In the genomic region with DNA sequence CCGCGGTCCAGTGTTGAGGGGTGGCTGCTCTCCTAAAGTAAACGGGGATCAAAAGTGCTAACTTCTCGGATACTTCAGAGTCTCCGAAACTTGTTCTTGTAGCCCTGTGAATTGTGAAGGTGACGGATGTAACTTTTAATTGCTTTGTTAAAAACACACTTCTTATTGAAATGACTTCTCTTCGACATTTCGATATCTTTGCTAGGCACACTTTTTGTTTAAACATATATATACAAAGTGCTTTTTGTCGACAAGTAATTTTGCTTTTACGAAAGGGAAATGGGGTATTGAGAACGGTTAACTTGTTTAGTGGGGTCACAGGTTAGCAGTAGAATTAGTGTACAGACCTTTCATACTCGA, we compare ENCODE assay signal across 8 cellular contexts. TPM values are rescaled to one million over a fixed set of nuclear protein-coding genes. Genes with fewer than 3 reads are reported as not detected.
DNase-seq lines count a peak whose midpoint lies in the region; ATAC-seq and TF ChIP-seq lines count a peak whose summit lies in the region.

No MANE protein-coding gene starts in this region.

- H3K27me3 ChIP-seq in A673 (replicated peaks; ENCODE audit: insufficient read depth, low read depth, low read length, poor library complexity): no peaks in the 10 kb centered on the region
- H3K27me3 ChIP-seq in H7 (ENCODE audit: control insufficient read depth, insufficient read depth, low read length): no peaks in the 10 kb centered on the region; the same call in 1 of the 2 replicates
- H3K27me3 ChIP-seq in adipocyte (replicated peaks; ENCODE audit: control insufficient read depth, insufficient read depth, low read length): no peaks in the 10 kb centered on the region
- no peaks in the 10 kb centered on the region for H3K27me3 ChIP-seq in layer of hippocampus (ENCODE audit: control insufficient read depth, insufficient read depth, low read length)
- no peaks in the 10 kb centered on the region for H3K27me3 ChIP-seq in thymus (ENCODE audit: control insufficient read depth, insufficient read depth)

- no peak for TF ChIP-seq CTCF in A673 (conservative IDR thresholded peaks at IDR 0.05; ENCODE audit: low read depth, low read length)

- POLR2A ChIA-PET in A673 (lab: Charles Lee; ENCODE audit: low non-redundant PET): no interaction called here

- ATAC-seq in GM18520 (IDR thresholded peaks at IDR 0.05; ENCODE audit: unreplicated experiment): no peak

- 2% methylated on average over 12 of the region's 12 CpGs for WGBS in thymus

- CTCF ChIA-PET in A673 (lab: Charles Lee): no interaction called here

- H3K4me3 ChIP-seq in A673 (ENCODE audit: low read depth, low read length, poor library complexity, severe bottlenecking): peak overlapping the region; percentile 81
- H3K4me3 ChIP-seq in H7 (ENCODE audit: insufficient read depth, low read depth, low read length): peak overlapping the region; percentile 79
- peak overlapping the region; percentile 84 for H3K4me3 ChIP-seq in adipocyte (ENCODE audit: low read length)
- peak overlapping the region; percentile 58 for H3K4me3 ChIP-seq in thymus (ENCODE audit: low read length)

- DNase-seq in A673 (ENCODE audit: low spot score): no peak
- DNase-seq in H7: no peak
- peak; percentile 22 for DNase-seq in adipocyte (ENCODE audit: low read depth)
- DNase-seq in COR-L47 (lab: John Stamatoyannopoulos, UW): no peak
- no peak for DNase-seq in SHP77 treated with DMSO at 0.1 percent for 48 hours (lab: John Stamatoyannopoulos, UW)

- H3K9me3 ChIP-seq in A673 (ENCODE audit: low read depth, low read length, poor library complexity, severe bottlenecking) (no peaks in the 10 kb centered on the region), adipocyte (ENCODE audit: control insufficient read depth, low read length) (no peaks in the 10 kb centered on the region), thymus (ENCODE audit: control insufficient read depth) (no peaks in the 10 kb centered on the region)

- peak overlapping the region; percentile 90 for H3K9ac ChIP-seq in adipocyte (ENCODE audit: low read length)

- BruUV-seq in A673 (replicated peaks; lab: Mats Ljungman, UMichigan): no TSS peak

- H3K27ac ChIP-seq in A673 (ENCODE audit: low read depth, low read length, poor library complexity, severe bottlenecking) (peak overlapping the region; percentile 87), layer of hippocampus (ENCODE audit: low read depth, low read length) (peak overlapping the region; percentile 87), thymus (ENCODE audit: low read depth) (peak overlapping the region; percentile 94)

- H3K4me1 ChIP-seq in A673 (ENCODE audit: insufficient read depth, low read length, poor library complexity, severe bottlenecking) (no peaks in the 10 kb centered on the region), adipocyte (ENCODE audit: control insufficient read depth, insufficient read depth, low read length) (peaks cover 23% of the 10 kb centered on the region), thymus (ENCODE audit: control insufficient read depth, insufficient read depth, low read length) (peaks cover 4% of the 10 kb centered on the region)

- no peaks in the 10 kb centered on the region for H3K36me3 ChIP-seq in A673 (ENCODE audit: insufficient read depth, low read length, poor library complexity, severe bottlenecking)
- no peaks in the 10 kb centered on the region for H3K36me3 ChIP-seq in H7 (replicated peaks; ENCODE audit: control insufficient read depth, insufficient read depth, low read length)
- H3K36me3 ChIP-seq in adipocyte (ENCODE audit: control insufficient read depth, insufficient read depth, low read length, severe bottlenecking): no peaks in the 10 kb centered on the region
- H3K36me3 ChIP-seq in thymus (ENCODE audit: control insufficient read depth, insufficient read depth): peaks cover 12% of the 10 kb centered on the region

- intact Hi-C loops in A673 (cut with micrococcal nuclease; ENCODE audit: unreplicated experiment): loop anchor here (5.0 kb wide), 1 partner anchor 173 kb away; no protein-coding TSS in a partner anchor

RNA-seq across cellular contexts. Expression of gene ATP9B, which starts 0.6 kb away (rescaled TPM):
- total RNA-seq in A673 (2021): 17.9 and 22.3 TPM in 2 replicates
- 8.0 and 10.1 TPM in 2 replicates for total RNA-seq in H7 (2014; rRNA removed; shearing (Covaris generic))
- polyA plus RNA-seq in thymus: 14.9 TPM
